ENCODE assay signal across 1 cellular context in the genomic region with DNA sequence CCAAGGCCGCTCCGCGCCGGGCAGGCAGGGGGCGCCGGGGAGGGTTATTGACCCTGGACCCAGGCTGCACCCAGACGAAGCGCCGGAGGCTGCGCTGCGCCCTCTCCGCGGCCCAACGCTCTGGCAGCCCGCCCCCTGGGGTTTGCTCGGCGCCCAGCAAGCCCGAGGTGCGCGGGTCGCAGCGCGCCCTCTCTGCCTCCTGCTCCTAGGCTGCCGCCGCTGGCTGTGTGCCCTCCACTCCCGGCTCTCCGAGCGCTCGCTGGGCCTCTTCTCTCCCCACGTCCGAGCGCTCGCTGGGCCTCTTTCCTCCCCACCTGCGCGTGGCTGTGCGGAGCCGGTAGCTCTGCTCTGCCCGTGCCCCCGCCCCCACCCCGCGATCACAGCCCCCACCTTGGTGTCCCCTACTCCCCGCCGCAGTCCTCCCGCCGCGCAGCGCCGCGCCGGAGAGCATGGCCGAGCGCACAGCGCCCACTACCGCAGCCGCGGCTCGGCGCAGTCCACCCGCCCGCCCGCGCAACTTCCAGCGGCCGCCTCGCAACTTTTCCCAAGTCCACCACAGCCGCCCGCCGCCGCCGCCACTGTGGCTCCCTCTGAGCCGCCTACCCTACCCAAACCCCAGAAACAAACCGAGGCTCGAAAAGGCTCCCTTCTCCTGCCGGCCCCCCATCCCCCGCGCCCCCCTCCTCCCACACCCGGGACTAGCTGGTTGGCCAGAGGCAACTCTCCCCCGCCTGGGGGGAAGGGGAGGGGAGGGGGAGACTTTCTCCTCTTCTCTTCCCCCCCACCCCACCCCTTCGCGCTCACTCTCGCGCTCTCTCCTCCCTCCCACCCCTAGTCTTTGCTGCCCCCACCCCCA.
TF ChIP-seq lines count a peak whose summit lies in the region.

No MANE protein-coding gene starts in this region.

TF ChIP-seq in HepG2, 621 proteins besides CTCF, POLR2A, EP300 and RAD21 (continued from another document and continues in another):
- TF ChIP-seq, protein P1, sequence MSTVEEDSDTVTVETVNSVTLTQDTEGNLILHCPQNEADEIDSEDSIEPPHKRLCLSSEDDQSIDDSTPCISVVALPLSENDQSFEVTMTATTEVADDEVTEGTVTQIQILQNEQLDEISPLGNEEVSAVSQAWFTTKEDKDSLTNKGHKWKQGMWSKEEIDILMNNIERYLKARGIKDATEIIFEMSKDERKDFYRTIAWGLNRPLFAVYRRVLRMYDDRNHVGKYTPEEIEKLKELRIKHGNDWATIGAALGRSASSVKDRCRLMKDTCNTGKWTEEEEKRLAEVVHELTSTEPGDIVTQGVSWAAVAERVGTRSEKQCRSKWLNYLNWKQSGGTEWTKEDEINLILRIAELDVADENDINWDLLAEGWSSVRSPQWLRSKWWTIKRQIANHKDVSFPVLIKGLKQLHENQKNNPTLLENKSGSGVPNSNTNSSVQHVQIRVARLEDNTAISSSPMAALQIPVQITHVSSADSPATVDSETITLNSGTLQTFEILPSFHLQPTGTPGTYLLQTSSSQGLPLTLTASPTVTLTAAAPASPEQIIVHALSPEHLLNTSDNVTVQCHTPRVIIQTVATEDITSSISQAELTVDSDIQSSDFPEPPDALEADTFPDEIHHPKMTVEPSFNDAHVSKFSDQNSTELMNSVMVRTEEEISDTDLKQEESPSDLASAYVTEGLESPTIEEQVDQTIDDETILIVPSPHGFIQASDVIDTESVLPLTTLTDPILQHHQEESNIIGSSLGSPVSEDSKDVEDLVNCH (CRISPR knock-in tag; IDR thresholded peaks at IDR 0.05): no peak
- 0 out of 2 replicates have a peak, but pooled peaks have one; percentile 76 for TF ChIP-seq AKAP8 (CRISPR knock-in tag; IDR thresholded peaks at IDR 0.05)
- TF ChIP-seq ZBTB7A (CRISPR knock-in tag; IDR thresholded peaks at IDR 0.05): peak; percentile 71; the same call in 1 of the 2 replicates
- TF ChIP-seq, protein P2, sequence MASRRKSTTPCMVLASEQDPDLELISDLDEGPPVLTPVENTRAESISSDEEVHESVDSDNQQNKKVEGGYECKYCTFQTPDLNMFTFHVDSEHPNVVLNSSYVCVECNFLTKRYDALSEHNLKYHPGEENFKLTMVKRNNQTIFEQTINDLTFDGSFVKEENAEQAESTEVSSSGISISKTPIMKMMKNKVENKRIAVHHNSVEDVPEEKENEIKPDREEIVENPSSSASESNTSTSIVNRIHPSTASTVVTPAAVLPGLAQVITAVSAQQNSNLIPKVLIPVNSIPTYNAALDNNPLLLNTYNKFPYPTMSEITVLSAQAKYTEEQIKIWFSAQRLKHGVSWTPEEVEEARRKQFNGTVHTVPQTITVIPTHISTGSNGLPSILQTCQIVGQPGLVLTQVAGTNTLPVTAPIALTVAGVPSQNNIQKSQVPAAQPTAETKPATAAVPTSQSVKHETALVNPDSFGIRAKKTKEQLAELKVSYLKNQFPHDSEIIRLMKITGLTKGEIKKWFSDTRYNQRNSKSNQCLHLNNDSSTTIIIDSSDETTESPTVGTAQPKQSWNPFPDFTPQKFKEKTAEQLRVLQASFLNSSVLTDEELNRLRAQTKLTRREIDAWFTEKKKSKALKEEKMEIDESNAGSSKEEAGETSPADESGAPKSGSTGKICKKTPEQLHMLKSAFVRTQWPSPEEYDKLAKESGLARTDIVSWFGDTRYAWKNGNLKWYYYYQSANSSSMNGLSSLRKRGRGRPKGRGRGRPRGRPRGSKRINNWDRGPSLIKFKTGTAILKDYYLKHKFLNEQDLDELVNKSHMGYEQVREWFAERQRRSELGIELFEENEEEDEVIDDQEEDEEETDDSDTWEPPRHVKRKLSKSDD (CRISPR knock-in tag; IDR thresholded peaks at IDR 0.05; ENCODE audit: low read depth): peak; percentile 46; the same call in 1 of the 2 replicates
- TF ChIP-seq, protein P3, sequence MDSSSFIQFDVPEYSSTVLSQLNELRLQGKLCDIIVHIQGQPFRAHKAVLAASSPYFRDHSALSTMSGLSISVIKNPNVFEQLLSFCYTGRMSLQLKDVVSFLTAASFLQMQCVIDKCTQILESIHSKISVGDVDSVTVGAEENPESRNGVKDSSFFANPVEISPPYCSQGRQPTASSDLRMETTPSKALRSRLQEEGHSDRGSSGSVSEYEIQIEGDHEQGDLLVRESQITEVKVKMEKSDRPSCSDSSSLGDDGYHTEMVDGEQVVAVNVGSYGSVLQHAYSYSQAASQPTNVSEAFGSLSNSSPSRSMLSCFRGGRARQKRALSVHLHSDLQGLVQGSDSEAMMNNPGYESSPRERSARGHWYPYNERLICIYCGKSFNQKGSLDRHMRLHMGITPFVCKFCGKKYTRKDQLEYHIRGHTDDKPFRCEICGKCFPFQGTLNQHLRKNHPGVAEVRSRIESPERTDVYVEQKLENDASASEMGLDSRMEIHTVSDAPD (CRISPR knock-in tag; IDR thresholded peaks at IDR 0.05): 0 out of 2 replicates have a peak, but pooled peaks have one; percentile 38
- peak; percentile 96 for TF ChIP-seq HNRNPK (IDR thresholded peaks at IDR 0.05; ENCODE audit: low read depth, low read length, poor library complexity, severe bottlenecking)
- 0 out of 3 replicates have a peak, but pooled peaks have one; percentile 22 for TF ChIP-seq MXI1 (IDR thresholded peaks at IDR 0.05; ENCODE audit: borderline replicate concordance, low read depth, low read length)
- no peak for TF ChIP-seq ZNF446 (CRISPR knock-in tag; IDR thresholded peaks at IDR 0.05)
- TF ChIP-seq, protein P4, sequence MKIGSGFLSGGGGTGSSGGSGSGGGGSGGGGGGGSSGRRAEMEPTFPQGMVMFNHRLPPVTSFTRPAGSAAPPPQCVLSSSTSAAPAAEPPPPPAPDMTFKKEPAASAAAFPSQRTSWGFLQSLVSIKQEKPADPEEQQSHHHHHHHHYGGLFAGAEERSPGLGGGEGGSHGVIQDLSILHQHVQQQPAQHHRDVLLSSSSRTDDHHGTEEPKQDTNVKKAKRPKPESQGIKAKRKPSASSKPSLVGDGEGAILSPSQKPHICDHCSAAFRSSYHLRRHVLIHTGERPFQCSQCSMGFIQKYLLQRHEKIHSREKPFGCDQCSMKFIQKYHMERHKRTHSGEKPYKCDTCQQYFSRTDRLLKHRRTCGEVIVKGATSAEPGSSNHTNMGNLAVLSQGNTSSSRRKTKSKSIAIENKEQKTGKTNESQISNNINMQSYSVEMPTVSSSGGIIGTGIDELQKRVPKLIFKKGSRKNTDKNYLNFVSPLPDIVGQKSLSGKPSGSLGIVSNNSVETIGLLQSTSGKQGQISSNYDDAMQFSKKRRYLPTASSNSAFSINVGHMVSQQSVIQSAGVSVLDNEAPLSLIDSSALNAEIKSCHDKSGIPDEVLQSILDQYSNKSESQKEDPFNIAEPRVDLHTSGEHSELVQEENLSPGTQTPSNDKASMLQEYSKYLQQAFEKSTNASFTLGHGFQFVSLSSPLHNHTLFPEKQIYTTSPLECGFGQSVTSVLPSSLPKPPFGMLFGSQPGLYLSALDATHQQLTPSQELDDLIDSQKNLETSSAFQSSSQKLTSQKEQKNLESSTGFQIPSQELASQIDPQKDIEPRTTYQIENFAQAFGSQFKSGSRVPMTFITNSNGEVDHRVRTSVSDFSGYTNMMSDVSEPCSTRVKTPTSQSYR (CRISPR knock-in tag; IDR thresholded peaks at IDR 0.05; ENCODE audit: borderline replicate concordance): peak; percentile 67
- TF ChIP-seq, protein P5, sequence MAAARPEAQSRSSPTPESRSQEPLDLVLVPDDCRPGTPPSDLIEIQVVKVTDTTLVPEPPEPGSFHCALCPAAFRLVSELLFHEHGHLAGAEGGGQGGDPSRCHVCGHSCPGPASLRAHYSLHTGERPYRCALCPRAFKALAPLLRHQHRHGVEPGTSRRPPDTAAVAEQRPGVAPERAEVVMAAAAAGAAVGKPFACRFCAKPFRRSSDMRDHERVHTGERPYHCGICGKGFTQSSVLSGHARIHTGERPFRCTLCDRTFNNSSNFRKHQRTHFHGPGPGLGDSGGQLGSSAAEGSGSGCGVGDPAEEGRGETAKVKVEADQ (CRISPR knock-in tag; IDR thresholded peaks at IDR 0.05; ENCODE audit: borderline replicate concordance): no peak
- TF ChIP-seq ZNF816 (CRISPR knock-in tag; IDR thresholded peaks at IDR 0.05; ENCODE audit: borderline replicate concordance): no peak
- TF ChIP-seq, protein P6, sequence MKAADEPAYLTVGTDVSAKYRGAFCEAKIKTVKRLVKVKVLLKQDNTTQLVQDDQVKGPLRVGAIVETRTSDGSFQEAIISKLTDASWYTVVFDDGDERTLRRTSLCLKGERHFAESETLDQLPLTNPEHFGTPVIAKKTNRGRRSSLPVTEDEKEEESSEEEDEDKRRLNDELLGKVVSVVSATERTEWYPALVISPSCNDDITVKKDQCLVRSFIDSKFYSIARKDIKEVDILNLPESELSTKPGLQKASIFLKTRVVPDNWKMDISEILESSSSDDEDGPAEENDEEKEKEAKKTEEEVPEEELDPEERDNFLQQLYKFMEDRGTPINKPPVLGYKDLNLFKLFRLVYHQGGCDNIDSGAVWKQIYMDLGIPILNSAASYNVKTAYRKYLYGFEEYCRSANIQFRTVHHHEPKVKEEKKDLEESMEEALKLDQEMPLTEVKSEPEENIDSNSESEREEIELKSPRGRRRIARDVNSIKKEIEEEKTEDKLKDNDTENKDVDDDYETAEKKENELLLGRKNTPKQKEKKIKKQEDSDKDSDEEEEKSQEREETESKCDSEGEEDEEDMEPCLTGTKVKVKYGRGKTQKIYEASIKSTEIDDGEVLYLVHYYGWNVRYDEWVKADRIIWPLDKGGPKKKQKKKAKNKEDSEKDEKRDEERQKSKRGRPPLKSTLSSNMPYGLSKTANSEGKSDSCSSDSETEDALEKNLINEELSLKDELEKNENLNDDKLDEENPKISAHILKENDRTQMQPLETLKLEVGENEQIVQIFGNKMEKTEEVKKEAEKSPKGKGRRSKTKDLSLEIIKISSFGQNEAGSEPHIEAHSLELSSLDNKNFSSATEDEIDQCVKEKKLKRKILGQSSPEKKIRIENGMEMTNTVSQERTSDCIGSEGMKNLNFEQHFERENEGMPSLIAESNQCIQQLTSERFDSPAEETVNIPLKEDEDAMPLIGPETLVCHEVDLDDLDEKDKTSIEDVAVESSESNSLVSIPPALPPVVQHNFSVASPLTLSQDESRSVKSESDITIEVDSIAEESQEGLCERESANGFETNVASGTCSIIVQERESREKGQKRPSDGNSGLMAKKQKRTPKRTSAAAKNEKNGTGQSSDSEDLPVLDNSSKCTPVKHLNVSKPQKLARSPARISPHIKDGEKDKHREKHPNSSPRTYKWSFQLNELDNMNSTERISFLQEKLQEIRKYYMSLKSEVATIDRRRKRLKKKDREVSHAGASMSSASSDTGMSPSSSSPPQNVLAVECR (CRISPR knock-in tag; IDR thresholded peaks at IDR 0.05; ENCODE audit: borderline replicate concordance): no peak; the same call in 1 of the 2 replicates
- TF ChIP-seq SMC3 (IDR thresholded peaks at IDR 0.05; ENCODE audit: low read length): no peak
- no peak for TF ChIP-seq ZNF335 (CRISPR knock-in tag; IDR thresholded peaks at IDR 0.05)
- no peak for TF ChIP-seq NR2F1 (CRISPR knock-in tag; IDR thresholded peaks at IDR 0.05)
- no peak for TF ChIP-seq SMARCC2 (IDR thresholded peaks at IDR 0.05)
- TF ChIP-seq, protein P7, sequence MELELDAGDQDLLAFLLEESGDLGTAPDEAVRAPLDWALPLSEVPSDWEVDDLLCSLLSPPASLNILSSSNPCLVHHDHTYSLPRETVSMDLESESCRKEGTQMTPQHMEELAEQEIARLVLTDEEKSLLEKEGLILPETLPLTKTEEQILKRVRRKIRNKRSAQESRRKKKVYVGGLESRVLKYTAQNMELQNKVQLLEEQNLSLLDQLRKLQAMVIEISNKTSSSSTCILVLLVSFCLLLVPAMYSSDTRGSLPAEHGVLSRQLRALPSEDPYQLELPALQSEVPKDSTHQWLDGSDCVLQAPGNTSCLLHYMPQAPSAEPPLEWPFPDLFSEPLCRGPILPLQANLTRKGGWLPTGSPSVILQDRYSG (CRISPR knock-in tag; IDR thresholded peaks at IDR 0.05): no peak
- TF ChIP-seq ZBTB20 (CRISPR knock-in tag; IDR thresholded peaks at IDR 0.05; ENCODE audit: borderline replicate concordance, low read depth): no peak
- no peak for TF ChIP-seq TMF1 (CRISPR knock-in tag; IDR thresholded peaks at IDR 0.05; ENCODE audit: low read depth)
- TF ChIP-seq ZFP37 (CRISPR knock-in tag; IDR thresholded peaks at IDR 0.05; ENCODE audit: borderline replicate concordance): no peak
- TF ChIP-seq ZNF550 (CRISPR knock-in tag; IDR thresholded peaks at IDR 0.05; ENCODE audit: borderline replicate concordance): no peak
- TF ChIP-seq MIXL1 (CRISPR knock-in tag; IDR thresholded peaks at IDR 0.05): no peak
- TF ChIP-seq SYNCRIP (IDR thresholded peaks at IDR 0.05; ENCODE audit: insufficient read depth, low read depth, low read length): no peak
- no peak for TF ChIP-seq MTA1 (CRISPR knock-in tag; IDR thresholded peaks at IDR 0.05; ENCODE audit: borderline replicate concordance)
- no peak for TF ChIP-seq ZNF629 (CRISPR knock-in tag; conservative IDR thresholded peaks at IDR 0.05)
- TF ChIP-seq KLF16 (CRISPR knock-in tag; IDR thresholded peaks at IDR 0.05): no peak; a peak in 1 of 4 replicates
- no peak for TF ChIP-seq ZNF782 (CRISPR knock-in tag; IDR thresholded peaks at IDR 0.05; ENCODE audit: borderline replicate concordance)
- TF ChIP-seq HDAC6 (IDR thresholded peaks at IDR 0.05; ENCODE audit: low read depth, low read length): no peak
- TF ChIP-seq, protein P8, sequence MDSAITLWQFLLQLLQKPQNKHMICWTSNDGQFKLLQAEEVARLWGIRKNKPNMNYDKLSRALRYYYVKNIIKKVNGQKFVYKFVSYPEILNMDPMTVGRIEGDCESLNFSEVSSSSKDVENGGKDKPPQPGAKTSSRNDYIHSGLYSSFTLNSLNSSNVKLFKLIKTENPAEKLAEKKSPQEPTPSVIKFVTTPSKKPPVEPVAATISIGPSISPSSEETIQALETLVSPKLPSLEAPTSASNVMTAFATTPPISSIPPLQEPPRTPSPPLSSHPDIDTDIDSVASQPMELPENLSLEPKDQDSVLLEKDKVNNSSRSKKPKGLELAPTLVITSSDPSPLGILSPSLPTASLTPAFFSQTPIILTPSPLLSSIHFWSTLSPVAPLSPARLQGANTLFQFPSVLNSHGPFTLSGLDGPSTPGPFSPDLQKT (CRISPR knock-in tag; IDR thresholded peaks at IDR 0.05; ENCODE audit: borderline replicate concordance): no peak
- TF ChIP-seq ZNF232 (CRISPR knock-in tag; IDR thresholded peaks at IDR 0.05; ENCODE audit: borderline replicate concordance): no peak
- TF ChIP-seq, protein P9, sequence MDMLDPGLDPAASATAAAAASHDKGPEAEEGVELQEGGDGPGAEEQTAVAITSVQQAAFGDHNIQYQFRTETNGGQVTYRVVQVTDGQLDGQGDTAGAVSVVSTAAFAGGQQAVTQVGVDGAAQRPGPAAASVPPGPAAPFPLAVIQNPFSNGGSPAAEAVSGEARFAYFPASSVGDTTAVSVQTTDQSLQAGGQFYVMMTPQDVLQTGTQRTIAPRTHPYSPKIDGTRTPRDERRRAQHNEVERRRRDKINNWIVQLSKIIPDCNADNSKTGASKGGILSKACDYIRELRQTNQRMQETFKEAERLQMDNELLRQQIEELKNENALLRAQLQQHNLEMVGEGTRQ (IDR thresholded peaks at IDR 0.05; ENCODE audit: low read depth, low read length): no peak
- TF ChIP-seq, protein P9 (CRISPR knock-in tag; IDR thresholded peaks at IDR 0.05; ENCODE audit: borderline replicate concordance): no peak; the same call in 1 of the 2 replicates
- TF ChIP-seq ZSCAN21 (CRISPR knock-in tag; IDR thresholded peaks at IDR 0.05; ENCODE audit: borderline replicate concordance): 0 out of 2 replicates have a peak, but pooled peaks have one; percentile 50
- no peak for TF ChIP-seq ARNT (IDR thresholded peaks at IDR 0.05)
- peak; percentile 49 for TF ChIP-seq STAG1 (CRISPR knock-in tag; IDR thresholded peaks at IDR 0.05)
- no peak for TF ChIP-seq ZNF883 (CRISPR knock-in tag; IDR thresholded peaks at IDR 0.05; ENCODE audit: not compliant biosample characterization)
- no peak for TF ChIP-seq ZNF430 (CRISPR knock-in tag; IDR thresholded peaks at IDR 0.05)
